Comparison of ENCODE assay signal across 1 cellular context in the genomic region with DNA sequence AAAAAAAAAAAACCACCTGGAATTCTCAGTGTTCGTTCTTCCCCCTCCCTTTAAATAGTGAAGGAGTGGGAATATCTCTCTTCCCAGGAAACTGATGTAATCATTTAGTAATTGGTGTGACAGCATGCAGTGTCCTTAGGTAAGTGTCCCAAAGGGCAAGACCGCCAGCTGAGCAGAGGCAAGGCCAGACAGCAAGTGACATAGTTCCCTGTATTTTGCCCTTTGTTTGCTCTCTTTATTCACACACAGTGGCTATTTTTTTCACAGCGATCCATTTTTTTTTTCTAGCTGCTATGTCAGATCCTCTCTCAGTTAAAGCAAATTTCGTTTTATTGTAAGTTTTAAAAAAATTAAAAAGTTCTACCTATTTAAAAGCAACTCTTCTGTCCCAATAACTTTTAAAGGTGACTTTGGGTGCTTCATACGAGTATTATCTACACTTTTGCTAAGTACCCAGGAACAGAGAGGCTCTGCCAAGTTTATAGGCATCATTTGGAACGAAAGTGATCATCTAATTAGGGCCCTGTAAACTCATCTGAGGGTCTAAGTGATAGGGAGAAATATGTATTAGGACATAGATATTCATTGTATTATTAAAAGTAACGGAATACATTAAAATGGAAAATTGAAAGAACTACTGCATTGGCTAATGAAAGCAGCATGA.
TF ChIP-seq lines count a peak whose summit lies in the region.

No MANE protein-coding gene starts in this region.

TF ChIP-seq in HepG2, 621 proteins besides CTCF, POLR2A, EP300 and RAD21 (continued from another document):
- TF ChIP-seq FOSL2 (CRISPR knock-in tag; IDR thresholded peaks at IDR 0.05): peak; percentile 53
- peak; percentile 78 for TF ChIP-seq RXRB (CRISPR knock-in tag; IDR thresholded peaks at IDR 0.05; ENCODE audit: borderline replicate concordance)
- TF ChIP-seq ZNF615 (CRISPR knock-in tag; IDR thresholded peaks at IDR 0.05; ENCODE audit: borderline replicate concordance): no peak
- TF ChIP-seq GLMP (CRISPR knock-in tag; IDR thresholded peaks at IDR 0.05; ENCODE audit: borderline replicate concordance): no peak
- TF ChIP-seq ZNF670 (CRISPR knock-in tag; IDR thresholded peaks at IDR 0.05; ENCODE audit: borderline replicate concordance): no peak
- no peak for TF ChIP-seq ARNT (IDR thresholded peaks at IDR 0.05)
- TF ChIP-seq, protein P1, sequence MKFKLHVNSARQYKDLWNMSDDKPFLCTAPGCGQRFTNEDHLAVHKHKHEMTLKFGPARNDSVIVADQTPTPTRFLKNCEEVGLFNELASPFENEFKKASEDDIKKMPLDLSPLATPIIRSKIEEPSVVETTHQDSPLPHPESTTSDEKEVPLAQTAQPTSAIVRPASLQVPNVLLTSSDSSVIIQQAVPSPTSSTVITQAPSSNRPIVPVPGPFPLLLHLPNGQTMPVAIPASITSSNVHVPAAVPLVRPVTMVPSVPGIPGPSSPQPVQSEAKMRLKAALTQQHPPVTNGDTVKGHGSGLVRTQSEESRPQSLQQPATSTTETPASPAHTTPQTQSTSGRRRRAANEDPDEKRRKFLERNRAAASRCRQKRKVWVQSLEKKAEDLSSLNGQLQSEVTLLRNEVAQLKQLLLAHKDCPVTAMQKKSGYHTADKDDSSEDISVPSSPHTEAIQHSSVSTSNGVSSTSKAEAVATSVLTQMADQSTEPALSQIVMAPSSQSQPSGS (CRISPR knock-in tag; IDR thresholded peaks at IDR 0.05): peak; percentile 66
- TF ChIP-seq YEATS2 (CRISPR knock-in tag; IDR thresholded peaks at IDR 0.05; ENCODE audit: borderline replicate concordance): peak; percentile 60; the same call in 1 of the 2 replicates
- no peak for TF ChIP-seq FOXA1 (IDR thresholded peaks at IDR 0.05)
- TF ChIP-seq FOXA1 (CRISPR knock-in tag; IDR thresholded peaks at IDR 0.05): peak; percentile 84
- TF ChIP-seq ZMYM4 (CRISPR knock-in tag; IDR thresholded peaks at IDR 0.05): peak; percentile 57
- peak; percentile 80; the same call in 1 of the 2 replicates for TF ChIP-seq HOMEZ (CRISPR knock-in tag; IDR thresholded peaks at IDR 0.05; ENCODE audit: low read depth)
- no peak for TF ChIP-seq SOX6 (IDR thresholded peaks at IDR 0.05)
- TF ChIP-seq SOX6 (CRISPR knock-in tag; IDR thresholded peaks at IDR 0.05): peak; percentile 61
- TF ChIP-seq, protein P2, sequence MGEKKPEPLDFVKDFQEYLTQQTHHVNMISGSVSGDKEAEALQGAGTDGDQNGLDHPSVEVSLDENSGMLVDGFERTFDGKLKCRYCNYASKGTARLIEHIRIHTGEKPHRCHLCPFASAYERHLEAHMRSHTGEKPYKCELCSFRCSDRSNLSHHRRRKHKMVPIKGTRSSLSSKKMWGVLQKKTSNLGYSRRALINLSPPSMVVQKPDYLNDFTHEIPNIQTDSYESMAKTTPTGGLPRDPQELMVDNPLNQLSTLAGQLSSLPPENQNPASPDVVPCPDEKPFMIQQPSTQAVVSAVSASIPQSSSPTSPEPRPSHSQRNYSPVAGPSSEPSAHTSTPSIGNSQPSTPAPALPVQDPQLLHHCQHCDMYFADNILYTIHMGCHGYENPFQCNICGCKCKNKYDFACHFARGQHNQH (CRISPR knock-in tag; IDR thresholded peaks at IDR 0.05): peak; percentile 34; the same call in 1 of the 2 replicates
- TF ChIP-seq HMG20A (CRISPR knock-in tag; IDR thresholded peaks at IDR 0.05; ENCODE audit: borderline replicate concordance): peak; percentile 55; the same call in 1 of the 2 replicates
- TF ChIP-seq HNRNPLL (IDR thresholded peaks at IDR 0.05; ENCODE audit: low read depth, low read length, poor library complexity, severe bottlenecking): no peak
- no peak for TF ChIP-seq LCORL (IDR thresholded peaks at IDR 0.05)
- peak; percentile 21; the same call in 1 of the 2 replicates for TF ChIP-seq LCORL (CRISPR knock-in tag; IDR thresholded peaks at IDR 0.05)
- TF ChIP-seq FOXA3 (CRISPR knock-in tag; IDR thresholded peaks at IDR 0.05): peak; percentile 86
- TF ChIP-seq ZNF878 (CRISPR knock-in tag; IDR thresholded peaks at IDR 0.05): 0 out of 2 replicates have a peak, but pooled peaks have one; percentile 36
- peak; percentile 64 for TF ChIP-seq CEBPG (CRISPR knock-in tag; IDR thresholded peaks at IDR 0.05)
- 0 out of 2 replicates have a peak, but pooled peaks have one; percentile 43 for TF ChIP-seq THAP11 (CRISPR knock-in tag; IDR thresholded peaks at IDR 0.05)
- TF ChIP-seq, protein P3, sequence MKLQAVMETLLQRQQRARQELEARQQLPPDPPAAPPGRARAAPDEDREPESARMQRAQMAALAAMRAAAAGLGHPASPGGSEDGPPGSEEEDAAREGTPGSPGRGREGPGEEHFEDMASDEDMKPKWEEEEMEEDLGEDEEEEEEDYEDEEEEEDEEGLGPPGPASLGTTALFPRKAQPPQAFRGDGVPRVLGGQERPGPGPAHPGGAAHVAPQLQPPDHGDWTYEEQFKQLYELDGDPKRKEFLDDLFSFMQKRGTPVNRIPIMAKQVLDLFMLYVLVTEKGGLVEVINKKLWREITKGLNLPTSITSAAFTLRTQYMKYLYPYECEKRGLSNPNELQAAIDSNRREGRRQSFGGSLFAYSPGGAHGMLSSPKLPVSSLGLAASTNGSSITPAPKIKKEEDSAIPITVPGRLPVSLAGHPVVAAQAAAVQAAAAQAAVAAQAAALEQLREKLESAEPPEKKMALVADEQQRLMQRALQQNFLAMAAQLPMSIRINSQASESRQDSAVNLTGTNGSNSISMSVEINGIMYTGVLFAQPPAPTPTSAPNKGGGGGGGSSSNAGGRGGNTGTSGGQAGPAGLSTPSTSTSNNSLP (IDR thresholded peaks at IDR 0.05; ENCODE audit: low read depth, low read length): peak; percentile 63; the same call in 1 of the 2 replicates
- TF ChIP-seq, protein P4, sequence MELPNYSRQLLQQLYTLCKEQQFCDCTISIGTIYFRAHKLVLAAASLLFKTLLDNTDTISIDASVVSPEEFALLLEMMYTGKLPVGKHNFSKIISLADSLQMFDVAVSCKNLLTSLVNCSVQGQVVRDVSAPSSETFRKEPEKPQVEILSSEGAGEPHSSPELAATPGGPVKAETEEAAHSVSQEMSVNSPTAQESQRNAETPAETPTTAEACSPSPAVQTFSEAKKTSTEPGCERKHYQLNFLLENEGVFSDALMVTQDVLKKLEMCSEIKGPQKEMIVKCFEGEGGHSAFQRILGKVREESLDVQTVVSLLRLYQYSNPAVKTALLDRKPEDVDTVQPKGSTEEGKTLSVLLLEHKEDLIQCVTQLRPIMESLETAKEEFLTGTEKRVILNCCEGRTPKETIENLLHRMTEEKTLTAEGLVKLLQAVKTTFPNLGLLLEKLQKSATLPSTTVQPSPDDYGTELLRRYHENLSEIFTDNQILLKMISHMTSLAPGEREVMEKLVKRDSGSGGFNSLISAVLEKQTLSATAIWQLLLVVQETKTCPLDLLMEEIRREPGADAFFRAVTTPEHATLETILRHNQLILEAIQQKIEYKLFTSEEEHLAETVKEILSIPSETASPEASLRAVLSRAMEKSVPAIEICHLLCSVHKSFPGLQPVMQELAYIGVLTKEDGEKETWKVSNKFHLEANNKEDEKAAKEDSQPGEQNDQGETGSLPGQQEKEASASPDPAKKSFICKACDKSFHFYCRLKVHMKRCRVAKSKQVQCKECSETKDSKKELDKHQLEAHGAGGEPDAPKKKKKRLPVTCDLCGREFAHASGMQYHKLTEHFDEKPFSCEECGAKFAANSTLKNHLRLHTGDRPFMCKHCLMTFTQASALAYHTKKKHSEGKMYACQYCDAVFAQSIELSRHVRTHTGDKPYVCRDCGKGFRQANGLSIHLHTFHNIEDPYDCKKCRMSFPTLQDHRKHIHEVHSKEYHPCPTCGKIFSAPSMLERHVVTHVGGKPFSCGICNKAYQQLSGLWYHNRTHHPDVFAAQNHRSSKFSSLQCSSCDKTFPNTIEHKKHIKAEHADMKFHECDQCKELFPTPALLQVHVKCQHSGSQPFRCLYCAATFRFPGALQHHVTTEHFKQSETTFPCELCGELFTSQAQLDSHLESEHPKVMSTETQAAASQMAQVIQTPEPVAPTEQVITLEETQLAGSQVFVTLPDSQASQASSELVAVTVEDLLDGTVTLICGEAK (IDR thresholded peaks at IDR 0.05): peak; percentile 97
- TF ChIP-seq, protein P4 (CRISPR knock-in tag; IDR thresholded peaks at IDR 0.05): peak; percentile 100
- TF ChIP-seq, protein P5, sequence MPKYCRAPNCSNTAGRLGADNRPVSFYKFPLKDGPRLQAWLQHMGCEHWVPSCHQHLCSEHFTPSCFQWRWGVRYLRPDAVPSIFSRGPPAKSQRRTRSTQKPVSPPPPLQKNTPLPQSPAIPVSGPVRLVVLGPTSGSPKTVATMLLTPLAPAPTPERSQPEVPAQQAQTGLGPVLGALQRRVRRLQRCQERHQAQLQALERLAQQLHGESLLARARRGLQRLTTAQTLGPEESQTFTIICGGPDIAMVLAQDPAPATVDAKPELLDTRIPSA (CRISPR knock-in tag; IDR thresholded peaks at IDR 0.05; ENCODE audit: borderline replicate concordance): no peak
- 0 out of 2 replicates have a peak, but pooled peaks have one; percentile 30 for TF ChIP-seq NR2F6 (IDR thresholded peaks at IDR 0.05)
- TF ChIP-seq NR2F6 (CRISPR knock-in tag; IDR thresholded peaks at IDR 0.05): peak; percentile 38; the same call in 1 of the 2 replicates
- peak; percentile 77 for TF ChIP-seq ARID5B (CRISPR knock-in tag; IDR thresholded peaks at IDR 0.05)
- peak; percentile 47; the same call in 1 of the 2 replicates for TF ChIP-seq CEBPB (IDR thresholded peaks at IDR 0.05; ENCODE audit: borderline replicate concordance, low read depth, low read length)
- TF ChIP-seq HNF4A (CRISPR knock-in tag; IDR thresholded peaks at IDR 0.05): peak; percentile 58
- TF ChIP-seq TBL1XR1 (IDR thresholded peaks at IDR 0.05; ENCODE audit: borderline replicate concordance, low read length, partially characterized antibody): peak; percentile 60
TF ChIP-seq in HepG2: peak in this region for 50.
